ENCODE assay signal across 18 cellular contexts in genomic region chr17:39217734-39218369, GRCh38. TPM values are rescaled to one million over a fixed set of nuclear protein-coding genes. Genes with fewer than 3 reads are reported as not detected.
"Had no signal": no experiment of that assay in that cellular context is flagged by ENCODE, and none has a peak within 500 bp of the region (broad histone marks: within the 10 kb centered on the region; RNA-seq: fewer than 3 reads in every experiment).

No MANE protein-coding gene starts in this region.

- DNase-seq: activated CD4-positive, alpha-beta T cell treated with anti-CD3 and anti-CD28 coated beads, Interleukin-2, amount 10 ng/mL, durations not matched to agents 7 days and 5 days; activated naive CD4-positive, alpha-beta T cell treated with anti-CD3 and anti-CD28 coated beads, Interleukin-2, amount 50 U/mL, for 16 hours; activated T-cell treated with anti-CD3 and anti-CD28 coated beads for 4 hours; head of caudate nucleus; left lung; psoas muscle; right lobe of liver; transverse colon had no signal

- H3K9me3 ChIP-seq: left lung, psoas muscle, right lobe of liver, transverse colon had no signal

- H3K4me3 Mint-ChIP-seq: activated CD4-positive, alpha-beta T cell treated with anti-CD3 and anti-CD28 coated beads, Interleukin-2, amount 10 ng/mL, durations not matched to agents 7 days and 5 days; natural killer cell treated with Interleukin-12 subunit alpha and Interleukin-12 subunit beta and Interleukin-15 and Interleukin-18, amount 100 ng/mL, for 72 hours had no signal

- H3K9me3 Mint-ChIP-seq: activated CD4-positive, alpha-beta T cell treated with anti-CD3 and anti-CD28 coated beads, Interleukin-2, amount 10 ng/mL, durations not matched to agents 7 days and 5 days; activated T-helper 2 cell treated with anti-CD3 and anti-CD28 coated beads, Interferon-gamma antibody, Interleukin-2, Interleukin-4, amounts not matched to agents 10 μg/mL and 5 μg/mL and 100 μg/mL, durations not matched to agents 14 hours and 24 hours and 36 hours; natural killer cell treated with Interleukin-12 subunit alpha and Interleukin-12 subunit beta and Interleukin-15 and Interleukin-18, amount 100 ng/mL, for 72 hours had no signal

- H3K36me3 ChIP-seq: cardiac muscle cell, left lung, right lobe of liver, transverse colon had no signal

- H3K27ac Mint-ChIP-seq: activated CD4-positive, alpha-beta T cell treated with anti-CD3 and anti-CD28 coated beads, Interleukin-2, amount 10 ng/mL, durations not matched to agents 7 days and 5 days; activated T-helper 2 cell treated with anti-CD3 and anti-CD28 coated beads, Interferon-gamma antibody, Interleukin-2, Interleukin-4, amounts not matched to agents 10 μg/mL and 5 μg/mL and 100 μg/mL, durations not matched to agents 14 hours and 24 hours and 36 hours; natural killer cell treated with Interleukin-12 subunit alpha and Interleukin-12 subunit beta and Interleukin-15 and Interleukin-18, amount 100 ng/mL, for 72 hours had no signal

- H3K36me3 Mint-ChIP-seq: natural killer cell treated with Interleukin-12 subunit alpha and Interleukin-12 subunit beta and Interleukin-15 and Interleukin-18, amount 100 ng/mL, for 72 hours had no signal

- ATAC-seq: left lung; natural killer cell treated with Interleukin-12 subunit alpha and Interleukin-12 subunit beta and Interleukin-15 and Interleukin-18, amount 100 ng/mL, for 72 hours; psoas muscle had no signal

- H3K4me3 ChIP-seq: cardiac muscle cell, left lung, psoas muscle, right lobe of liver, transverse colon had no signal

- H3K4me1 Mint-ChIP-seq: activated CD4-positive, alpha-beta T cell treated with anti-CD3 and anti-CD28 coated beads, Interleukin-2, amount 10 ng/mL, durations not matched to agents 7 days and 5 days had no signal

- H3K4me1 ChIP-seq: left lung, right lobe of liver, transverse colon had no signal

- FAIRE-seq: frontal cortex, islet of Langerhans had no signal

- H3K27ac ChIP-seq: cardiac muscle cell, left lung, psoas muscle, right lobe of liver, transverse colon had no signal

RNA-seq across cellular contexts. Expression of gene STAC2, which starts 7.9 kb away (rescaled TPM):
- total RNA-seq: activated CD4-positive, alpha-beta T cell treated with anti-CD3 and anti-CD28 coated beads, Interleukin-2, amount 10 ng/mL, durations not matched to agents 7 days and 5 days; activated CD8-positive, alpha-beta memory T cell treated with anti-CD3 and anti-CD28 coated beads for 36 hours; activated T-helper 2 cell treated with anti-CD3 and anti-CD28 coated beads, Interferon-gamma antibody, Interleukin-2, Interleukin-4, amounts not matched to agents 10 μg/mL and 5 μg/mL and 100 μg/mL, durations not matched to agents 14 hours and 24 hours and 36 hours; dermis microvascular lymphatic vessel endothelial cell; epithelial cell of proximal tubule; right lobe of liver; T-helper 2 cell treated with Interferon-gamma antibody and Interleukin-4, amounts not matched to agents 100 ng/mL and 5 ng/mL, for 36 hours; transverse colon had no signal

RNA-seq across cellular contexts. Expression of gene ARL5C, which starts 51.9 kb away (rescaled TPM):
- total RNA-seq: activated CD8-positive, alpha-beta memory T cell treated with anti-CD3 and anti-CD28 coated beads for 36 hours; dermis microvascular lymphatic vessel endothelial cell; epithelial cell of proximal tubule; frontal cortex; left lung; natural killer cell treated with Interleukin-12 subunit alpha and Interleukin-12 subunit beta and Interleukin-15 and Interleukin-18, amount 100 ng/mL, for 72 hours; omental fat pad; right lobe of liver; T-helper 2 cell treated with Interferon-gamma antibody and Interleukin-4, amounts not matched to agents 100 ng/mL and 5 ng/mL, for 36 hours; transverse colon had no signal
- polyA plus RNA-seq: cardiac muscle cell, psoas muscle had no signal
